1 cellular context compared by ENCODE assay signal in genomic region chr1:160211010-160211790, GRCh38.
TF ChIP-seq lines count a peak whose summit lies in the region.

No MANE protein-coding gene starts in this region.

TF ChIP-seq in GM23338, 12 proteins besides CTCF, POLR2A, EP300 and RAD21 (continued from another document):
- TF ChIP-seq ZNF462 (CRISPR knock-in tag; IDR thresholded peaks at IDR 0.05) (no peak), JUNB (IDR thresholded peaks at IDR 0.05; ENCODE audit: unreplicated experiment) (no peak), EZH2 (IDR thresholded peaks at IDR 0.05; ENCODE audit: low read depth, unreplicated experiment) (no peak), POLR2AphosphoS5 (IDR thresholded peaks at IDR 0.05; ENCODE audit: low read depth) (no peak), CREB1 (CRISPR knock-in tag; IDR thresholded peaks at IDR 0.05; ENCODE audit: low read depth) (no peak), REST (IDR thresholded peaks at IDR 0.05; ENCODE audit: unreplicated experiment) (no peak)
